Comparison of ENCODE assay signal across 21 cellular contexts in the genomic region with DNA sequence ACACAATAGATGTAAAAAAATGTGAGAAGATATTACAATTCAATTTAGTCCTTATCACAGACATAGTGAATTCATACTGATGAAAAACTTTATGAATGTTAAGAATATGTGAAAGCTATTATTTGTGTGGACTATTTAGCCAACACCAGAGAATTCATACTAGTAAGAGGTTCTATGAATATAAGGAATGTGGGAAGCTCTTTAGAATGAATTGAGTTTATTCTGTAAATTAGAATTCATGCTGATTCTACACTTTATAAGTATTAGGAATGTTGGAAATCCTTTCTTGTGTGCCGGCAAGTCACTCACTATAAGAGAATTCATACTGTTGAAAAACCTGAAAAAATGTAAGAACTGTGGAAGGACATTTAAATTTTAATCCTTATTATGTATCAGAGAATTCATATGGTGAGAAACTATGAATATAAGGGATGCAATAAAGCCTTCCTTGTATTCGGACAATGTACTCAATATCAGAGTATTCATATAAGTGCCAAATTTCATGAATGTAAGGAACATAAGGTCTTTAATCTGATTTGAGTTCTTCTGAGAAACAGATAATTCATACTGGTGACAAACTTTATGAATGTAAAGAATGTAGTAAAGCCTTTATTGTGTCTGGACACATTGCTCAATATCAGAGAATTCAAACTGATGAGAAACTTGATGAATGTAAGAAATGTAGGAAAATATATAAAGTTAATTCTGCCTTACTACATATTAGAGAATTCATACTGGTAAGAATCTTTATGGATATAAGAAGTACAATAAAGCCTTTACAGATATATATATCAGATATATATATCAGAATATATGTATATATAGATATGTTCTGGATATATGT. TPM values are rescaled to one million over a fixed set of nuclear protein-coding genes. Genes with fewer than 3 reads are reported as not detected.
"Had no signal": no experiment of that assay in that cellular context is flagged by ENCODE, and none has a peak within 500 bp of the region (broad histone marks: within the 10 kb centered on the region; RNA-seq: fewer than 3 reads in every experiment).

No MANE protein-coding gene starts in this region.

- DNase-seq: activated CD4-positive, alpha-beta T cell treated with anti-CD3 and anti-CD28 coated beads, Interleukin-2, amount 10 ng/mL, durations not matched to agents 24 days and 14 days; activated CD4-positive, CD25-positive, alpha-beta regulatory T cell; activated CD8-positive, alpha-beta memory T cell treated with anti-CD3 and anti-CD28 coated beads, Interleukin-2, amount 50 U/mL, for 4 hours; activated CD8-positive, alpha-beta T cell treated with anti-CD3 and anti-CD28 coated beads, Interleukin-2, amount 10 ng/mL, durations not matched to agents 7 days and 5 days; activated naive CD8-positive, alpha-beta T cell treated with anti-CD3 and anti-CD28 coated beads, Interleukin-2, amount 10 ng/mL, durations not matched to agents 7 days and 5 days; anterior cingulate cortex; foreskin fibroblast; glutamatergic neuron; occipital lobe; right cardiac atrium; small intestine; stimulated activated CD4-positive, alpha-beta T cell treated with anti-CD3 and anti-CD28 coated beads, Interleukin-4, amount 100 ng/mL, for 24 hours; stimulated activated naive CD8-positive, alpha-beta T cell treated with anti-CD3 and anti-CD28 coated beads, Interleukin-15, Interleukin-2, amounts not matched to agents 100 U/mL and 50 U/mL, for 24 hours had no signal

- H3K36me3 ChIP-seq: breast epithelium, suprapubic skin had no signal

- H3K4me3 Mint-ChIP-seq: activated CD4-positive, alpha-beta T cell treated with anti-CD3 and anti-CD28 coated beads, Interleukin-2, amount 10 ng/mL, durations not matched to agents 24 days and 14 days; activated CD8-positive, alpha-beta T cell treated with anti-CD3 and anti-CD28 coated beads, Interleukin-2, amount 10 ng/mL, durations not matched to agents 7 days and 5 days; activated naive CD8-positive, alpha-beta T cell treated with anti-CD3 and anti-CD28 coated beads, Interleukin-2, amount 10 ng/mL, durations not matched to agents 7 days and 5 days; nephron had no signal

- H3K27ac Mint-ChIP-seq: activated CD4-positive, alpha-beta T cell treated with anti-CD3 and anti-CD28 coated beads, Interleukin-2, amount 10 ng/mL, durations not matched to agents 24 days and 14 days; activated CD8-positive, alpha-beta T cell treated with anti-CD3 and anti-CD28 coated beads, Interleukin-2, amount 10 ng/mL, durations not matched to agents 7 days and 5 days; activated naive CD8-positive, alpha-beta T cell treated with anti-CD3 and anti-CD28 coated beads, Interleukin-2, amount 10 ng/mL, durations not matched to agents 7 days and 5 days; nephron; progenitor cell of endocrine pancreas had no signal

- H3K4me3 ChIP-seq: breast epithelium, suprapubic skin had no signal

- H3K27me3 Mint-ChIP-seq: activated CD4-positive, alpha-beta T cell treated with anti-CD3 and anti-CD28 coated beads, Interleukin-2, amount 10 ng/mL, durations not matched to agents 24 days and 14 days; activated naive CD8-positive, alpha-beta T cell treated with anti-CD3 and anti-CD28 coated beads, Interleukin-2, amount 10 ng/mL, durations not matched to agents 7 days and 5 days; progenitor cell of endocrine pancreas had no signal

- H3K27ac ChIP-seq: breast epithelium, suprapubic skin had no signal

- H3K4me1 ChIP-seq: breast epithelium, suprapubic skin had no signal

- H3K27me3 ChIP-seq: breast epithelium, suprapubic skin had no signal

- ATAC-seq: activated CD8-positive, alpha-beta T cell treated with anti-CD3 and anti-CD28 coated beads, Interleukin-2, amount 10 ng/mL, durations not matched to agents 7 days and 5 days; right cardiac atrium; stimulated activated naive CD8-positive, alpha-beta T cell treated with anti-CD3 and anti-CD28 coated beads, Interleukin-15, Interleukin-2, amounts not matched to agents 100 U/mL and 50 U/mL, for 24 hours had no signal

- H3K4me1 Mint-ChIP-seq: activated CD4-positive, alpha-beta T cell treated with anti-CD3 and anti-CD28 coated beads, Interleukin-2, amount 10 ng/mL, durations not matched to agents 24 days and 14 days; activated naive CD8-positive, alpha-beta T cell treated with anti-CD3 and anti-CD28 coated beads, Interleukin-2, amount 10 ng/mL, durations not matched to agents 7 days and 5 days; nephron had no signal

RNA-seq across cellular contexts. Expression of gene PCDHA1, which starts 21.5 kb away (rescaled TPM):
- total RNA-seq: activated CD4-positive, alpha-beta T cell treated with anti-CD3 and anti-CD28 coated beads, Interleukin-2, amount 10 ng/mL, durations not matched to agents 24 days and 14 days; activated CD8-positive, alpha-beta T cell treated with anti-CD3 and anti-CD28 coated beads, Interleukin-2, amount 10 ng/mL, durations not matched to agents 7 days and 5 days; activated naive CD8-positive, alpha-beta T cell treated with anti-CD3 and anti-CD28 coated beads, Interleukin-2, amount 10 ng/mL, durations not matched to agents 7 days and 5 days; breast epithelium; kidney epithelial cell; liver; mesenteric fat pad; progenitor cell of endocrine pancreas; right cardiac atrium; suprapubic skin had no signal
- polyA plus RNA-seq: liver, right cardiac atrium had no signal

RNA-seq across cellular contexts. Expression of gene PCDHA2, which starts 30.3 kb away (rescaled TPM):
- total RNA-seq: activated CD4-positive, alpha-beta T cell treated with anti-CD3 and anti-CD28 coated beads, Interleukin-2, amount 10 ng/mL, durations not matched to agents 24 days and 14 days; activated CD8-positive, alpha-beta T cell treated with anti-CD3 and anti-CD28 coated beads, Interleukin-2, amount 10 ng/mL, durations not matched to agents 7 days and 5 days; activated naive CD8-positive, alpha-beta T cell treated with anti-CD3 and anti-CD28 coated beads, Interleukin-2, amount 10 ng/mL, durations not matched to agents 7 days and 5 days; kidney epithelial cell; liver; mesenteric fat pad; suprapubic skin had no signal
- polyA plus RNA-seq: esophagus, liver, right cardiac atrium had no signal

RNA-seq across cellular contexts. Expression of gene PCDHA3, which starts 36.5 kb away (rescaled TPM):
- total RNA-seq: activated CD4-positive, alpha-beta T cell treated with anti-CD3 and anti-CD28 coated beads, Interleukin-2, amount 10 ng/mL, durations not matched to agents 24 days and 14 days; activated CD8-positive, alpha-beta T cell treated with anti-CD3 and anti-CD28 coated beads, Interleukin-2, amount 10 ng/mL, durations not matched to agents 7 days and 5 days; activated naive CD8-positive, alpha-beta T cell treated with anti-CD3 and anti-CD28 coated beads, Interleukin-2, amount 10 ng/mL, durations not matched to agents 7 days and 5 days had no signal
- polyA plus RNA-seq: liver had no signal

RNA-seq across cellular contexts. Expression of gene PCDHA4, which starts 42.5 kb away (rescaled TPM):
- total RNA-seq: activated CD4-positive, alpha-beta T cell treated with anti-CD3 and anti-CD28 coated beads, Interleukin-2, amount 10 ng/mL, durations not matched to agents 24 days and 14 days; activated CD8-positive, alpha-beta T cell treated with anti-CD3 and anti-CD28 coated beads, Interleukin-2, amount 10 ng/mL, durations not matched to agents 7 days and 5 days; activated naive CD8-positive, alpha-beta T cell treated with anti-CD3 and anti-CD28 coated beads, Interleukin-2, amount 10 ng/mL, durations not matched to agents 7 days and 5 days had no signal

RNA-seq across cellular contexts. Expression of gene PCDHA5, which starts 57.0 kb away (rescaled TPM):
- total RNA-seq: activated CD4-positive, alpha-beta T cell treated with anti-CD3 and anti-CD28 coated beads, Interleukin-2, amount 10 ng/mL, durations not matched to agents 24 days and 14 days; activated CD8-positive, alpha-beta T cell treated with anti-CD3 and anti-CD28 coated beads, Interleukin-2, amount 10 ng/mL, durations not matched to agents 7 days and 5 days; activated naive CD8-positive, alpha-beta T cell treated with anti-CD3 and anti-CD28 coated beads, Interleukin-2, amount 10 ng/mL, durations not matched to agents 7 days and 5 days; kidney epithelial cell had no signal
- polyA plus RNA-seq: liver had no signal
